9 cellular contexts compared by ENCODE assay signal in the genomic region with DNA sequence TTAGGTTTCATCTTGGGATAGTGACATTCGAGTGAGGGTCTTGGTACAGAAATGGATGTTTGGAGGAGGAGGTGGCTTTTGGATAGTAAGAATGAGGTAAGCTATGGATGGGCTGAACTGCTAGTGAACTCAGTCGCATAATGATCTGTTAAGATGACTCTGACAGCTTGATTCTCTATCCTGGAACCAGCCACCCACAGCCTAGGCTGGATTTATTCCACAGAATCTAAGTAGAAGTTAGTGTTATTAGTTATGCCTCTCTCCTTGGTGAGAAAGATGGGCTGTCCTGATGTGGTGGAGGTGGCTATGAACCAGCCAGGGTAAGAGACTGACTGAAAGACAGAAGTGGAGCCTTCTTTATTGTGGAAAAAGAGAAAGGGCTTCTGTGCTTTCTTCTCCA. TPM values are rescaled to one million over a fixed set of nuclear protein-coding genes. Genes with fewer than 3 reads are reported as not detected.
"Had no signal": no experiment of that assay in that cellular context is flagged by ENCODE, and none has a peak within 500 bp of the region (broad histone marks: within the 10 kb centered on the region; RNA-seq: fewer than 3 reads in every experiment).

No MANE protein-coding gene starts in this region.

- FAIRE-seq: H1, H54, HTR-8/SVneo had no signal

- H3K27ac ChIP-seq: GM23248 had no signal

- H3K9ac ChIP-seq: GM23248 had no signal

- H2AFZ ChIP-seq: GM23248 had no signal

- H3K4me3 ChIP-seq: GM23248 had no signal

- DNase-seq: GM23248, H9, HCEC 1CT, IMR-90, KBM-7 had no signal

RNA-seq across cellular contexts. Expression of a gene that starts 22.4 kb away (rescaled TPM):
- total RNA-seq: GM23248, H1, H9, HT-29, IMR-90 had no signal
- polyA plus RNA-seq: GM23248, H1, IMR-90 had no signal

RNA-seq across cellular contexts. Expression of a gene that starts 25.0 kb away (rescaled TPM):
- total RNA-seq: GM23248, H1, H9, HT-29, IMR-90 had no signal
- polyA plus RNA-seq: GM23248, H1, IMR-90 had no signal

RNA-seq across cellular contexts. Expression of a gene that starts 31.3 kb away (rescaled TPM):
- total RNA-seq: GM23248, H1, H9, IMR-90 had no signal
- polyA plus RNA-seq: GM23248, H1, IMR-90 had no signal

RNA-seq across cellular contexts. Expression of a gene that starts 40.1 kb away (rescaled TPM):
- total RNA-seq: GM23248, H1, H9, HT-29, IMR-90 had no signal
- polyA plus RNA-seq: GM23248, H1, IMR-90 had no signal

RNA-seq across cellular contexts. Expression of a gene that starts 49.9 kb away (rescaled TPM):
- total RNA-seq: GM23248, H1, H9, HT-29, IMR-90 had no signal
- polyA plus RNA-seq: GM23248, IMR-90 had no signal
